17 cellular contexts compared by ENCODE assay signal in genomic region chr3:13104511-13104910, GRCh38. TPM values are rescaled to one million over a fixed set of nuclear protein-coding genes. Genes with fewer than 3 reads are reported as not detected.
DNase-seq lines count a peak whose midpoint lies in the region; ATAC-seq and TF ChIP-seq lines count a peak whose summit lies in the region.
"Had no signal": no experiment of that assay in that cellular context is flagged by ENCODE, and none has a peak within 500 bp of the region (broad histone marks: within the 10 kb centered on the region; RNA-seq: fewer than 3 reads in every experiment).

No MANE protein-coding gene starts in this region.

- intact Hi-C loops in left cardiac atrium (cut with DNase I) (no loop called here), left ventricle myocardium inferior (cut with micrococcal nuclease) (no loop called here), lower lobe of right lung (cut with DNase I) (no loop called here)

- no peaks in the 10 kb centered on the region for H3K4me1 Mint-ChIP-seq in stimulated activated memory B cell treated with anti-CD40 and anti-IgM and Interleukin-4, amounts not matched to agents 10 μg/mL and 1 μg/mL and 100 μg/mL, for 72 hours
- no peaks in the 10 kb centered on the region for H3K4me1 Mint-ChIP-seq in activated T-cell treated with anti-CD3 and anti-CD28 coated beads, Interleukin-2, amount 50 U/mL, for 72 hours (ENCODE audit: low read depth)

- H3K9me3 Mint-ChIP-seq in stimulated activated memory B cell treated with anti-CD40 and anti-IgM and Interleukin-4, amounts not matched to agents 10 μg/mL and 1 μg/mL and 100 μg/mL, for 72 hours = no peaks in the 10 kb centered on the region
- H3K9me3 Mint-ChIP-seq in activated T-cell treated with anti-CD3 and anti-CD28 coated beads, Interleukin-2, amount 50 U/mL, for 72 hours = no peaks in the 10 kb centered on the region

- H3K9me3 ChIP-seq in left ventricle myocardium inferior (replicated peaks) = no peaks in the 10 kb centered on the region
- no peaks in the 10 kb centered on the region for H3K9me3 ChIP-seq in lower lobe of right lung

- ATAC-seq in left cardiac atrium (no peak), lower lobe of right lung (no peak), HG03097 (IDR thresholded peaks at IDR 0.05; ENCODE audit: low FRiP score, unreplicated experiment) (no peak)
- no peak for ATAC-seq in stimulated activated memory B cell treated with anti-CD40 and anti-IgM and Interleukin-4, amounts not matched to agents 10 μg/mL and 1 μg/mL and 100 μg/mL, for 72 hours
- no peak for ATAC-seq in activated T-cell treated with anti-CD3 and anti-CD28 coated beads, Interleukin-2, amount 50 U/mL, for 72 hours (replicated peaks in 1 of 2)

- H3K27me3 ChIP-seq in left ventricle myocardium inferior (ENCODE audit: low read depth) (no peaks in the 10 kb centered on the region), lower lobe of right lung (ENCODE audit: low read depth) (peaks cover 4% of the 10 kb centered on the region)

- no peaks in the 10 kb centered on the region for H3K36me3 Mint-ChIP-seq in stimulated activated memory B cell treated with anti-CD40 and anti-IgM and Interleukin-4, amounts not matched to agents 10 μg/mL and 1 μg/mL and 100 μg/mL, for 72 hours
- H3K36me3 Mint-ChIP-seq in activated T-cell treated with anti-CD3 and anti-CD28 coated beads, Interleukin-2, amount 50 U/mL, for 72 hours (ENCODE audit: insufficient read depth in 2 of 2) = no peaks in the 10 kb centered on the region

- H3K4me1 ChIP-seq in left ventricle myocardium inferior (no peaks in the 10 kb centered on the region), lower lobe of right lung (no peaks in the 10 kb centered on the region)

- H3K4me3 Mint-ChIP-seq in stimulated activated memory B cell treated with anti-CD40 and anti-IgM and Interleukin-4, amounts not matched to agents 10 μg/mL and 1 μg/mL and 100 μg/mL, for 72 hours = no peak overlapping the region
- no peak overlapping the region for H3K4me3 Mint-ChIP-seq in activated T-cell treated with anti-CD3 and anti-CD28 coated beads, Interleukin-2, amount 50 U/mL, for 72 hours

- no peaks in the 10 kb centered on the region for H3K27me3 Mint-ChIP-seq in stimulated activated memory B cell treated with anti-CD40 and anti-IgM and Interleukin-4, amounts not matched to agents 10 μg/mL and 1 μg/mL and 100 μg/mL, for 72 hours
- H3K27me3 Mint-ChIP-seq in activated T-cell treated with anti-CD3 and anti-CD28 coated beads, Interleukin-2, amount 50 U/mL, for 72 hours (ENCODE audit: low read depth) = no peaks in the 10 kb centered on the region

- H3K4me3 ChIP-seq in left ventricle myocardium inferior (no peak overlapping the region), lower lobe of right lung (no peak overlapping the region)

- H3K27ac Mint-ChIP-seq in stimulated activated memory B cell treated with anti-CD40 and anti-IgM and Interleukin-4, amounts not matched to agents 10 μg/mL and 1 μg/mL and 100 μg/mL, for 72 hours = peak overlapping the region; percentile 56
- no peak overlapping the region for H3K27ac Mint-ChIP-seq in activated T-cell treated with anti-CD3 and anti-CD28 coated beads, Interleukin-2, amount 50 U/mL, for 72 hours

- TF ChIP-seq CTCF in left ventricle myocardium inferior (IDR thresholded peaks at IDR 0.05; ENCODE audit: borderline replicate concordance) (no peak), VCaP (conservative IDR thresholded peaks at IDR 0.05) (no peak), lower lobe of right lung (IDR thresholded peaks at IDR 0.05) (no peak)

- H3K27ac ChIP-seq in left ventricle myocardium inferior (replicated peaks) (no peak overlapping the region), VCaP (peak overlapping the region; percentile 100), lower lobe of right lung (no peak overlapping the region)

- DNase-seq in left cardiac atrium (peak; percentile 6), left ventricle myocardium inferior (no peak), lower lobe of right lung (peak; percentile 24), RKO (ENCODE audit: low spot score) (no peak)
- no peak for DNase-seq in activated T-cell treated with anti-CD3 and anti-CD28 coated beads, Interleukin-2, amount 50 U/mL, for 72 hours
- DNase-seq: AML-193, DMS53, GDM1, Kasumi-1, NCI-H1694, NCI-H2081 treated with DMSO at 0.1 percent for 48 hours, NCI-H446, NCI-H526, SHP77 had no signal

- no peaks in the 10 kb centered on the region for H3K36me3 ChIP-seq in left ventricle myocardium inferior
- no peaks in the 10 kb centered on the region for H3K36me3 ChIP-seq in lower lobe of right lung

RNA-seq across cellular contexts. Expression of gene IQSEC1, which starts 31.3 kb away (rescaled TPM):
- 10 to 100 TPM; 58.8 to 73.7 TPM for total RNA-seq in left cardiac atrium
- total RNA-seq in left ventricle myocardium inferior = 78.6 TPM
- 82.3 TPM for total RNA-seq in lower lobe of right lung
- 10 to 100 TPM; 31.2 to 53.5 TPM for total RNA-seq in activated T-cell treated with anti-CD3 and anti-CD28 coated beads, Interleukin-2, amount 50 U/mL, for 72 hours

Comparison
In these comparisons a context has a peak if more than half of its experiments do, and no peak if none do; other contexts are left out.
1. DNase-seq: peak in left cardiac atrium (single experiment) and lower lobe of right lung (single experiment); none in left ventricle myocardium inferior (single experiment), activated T-cell treated with anti-CD3 and anti-CD28 coated beads, Interleukin-2, amount 50 U/mL, for 72 hours (0 of 2) and RKO (single experiment).